10 cellular contexts compared by ENCODE assay signal in the genomic region with DNA sequence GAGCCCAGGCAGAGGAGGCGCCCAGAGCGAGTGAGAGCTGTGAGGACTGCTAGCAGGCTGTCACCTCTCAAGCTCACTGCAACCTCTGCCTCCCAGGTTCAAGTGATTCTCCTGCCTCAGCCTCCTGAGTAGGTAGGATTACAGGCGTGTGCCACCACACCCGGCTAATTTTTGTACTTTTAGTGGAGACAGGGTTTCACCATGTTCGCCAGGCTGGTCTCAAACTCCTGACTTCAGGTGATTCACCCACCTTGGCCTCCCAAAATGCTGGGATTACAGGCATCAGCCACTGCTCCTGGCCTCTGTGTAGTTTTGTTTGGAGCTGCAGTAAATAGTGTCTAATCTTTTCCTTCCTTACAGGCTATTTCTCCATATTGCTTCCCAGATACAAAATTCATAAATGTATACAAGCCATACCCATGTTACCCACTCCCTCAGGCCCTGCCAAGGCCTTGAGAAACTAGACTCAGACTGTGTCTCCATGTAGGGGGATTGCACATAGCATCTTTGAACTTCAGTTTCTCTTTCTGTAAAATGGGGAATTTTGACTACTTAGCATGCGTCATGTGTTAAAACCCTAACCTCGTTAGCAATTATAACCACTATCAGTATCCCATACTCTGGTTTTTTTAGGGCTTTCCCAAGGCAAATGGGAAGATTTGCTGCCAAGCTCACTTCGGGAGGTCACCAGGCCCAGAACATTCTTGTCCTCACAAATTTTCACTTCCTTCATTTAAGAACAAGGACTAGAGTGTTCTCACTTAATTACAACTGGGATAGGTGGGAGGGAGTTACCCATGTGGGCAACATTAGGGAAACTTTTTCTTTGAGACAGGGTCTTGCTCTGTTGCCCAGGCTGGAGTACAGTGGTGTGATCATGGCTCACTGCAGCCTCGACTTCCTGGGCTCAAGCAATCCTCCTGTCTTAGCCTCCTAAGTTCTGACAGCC.
DNase-seq lines count a peak whose midpoint lies in the region; ATAC-seq and TF ChIP-seq lines count a peak whose summit lies in the region.
"Had no signal": no experiment of that assay in that cellular context is flagged by ENCODE, and none has a peak within 500 bp of the region (broad histone marks: within the 10 kb centered on the region; RNA-seq: fewer than 3 reads in every experiment).

No MANE protein-coding gene starts in this region.

- H3K27ac Mint-ChIP-seq in activated CD4-positive, alpha-beta memory T cell treated with anti-CD3 and anti-CD28 coated beads, Interleukin-2, amount 10 ng/mL, durations not matched to agents 7 days and 5 days: peak overlapping the region; percentile 83
- H3K27ac Mint-ChIP-seq in nephron: peak overlapping the region in 2 of 3 experiments; percentile 44 to 69

- TF ChIP-seq CTCF in GM10248 (IDR thresholded peaks at IDR 0.05; ENCODE audit: control extremely low read depth, extremely low read depth, low read depth, missing control alignments) (no peak), nephron (IDR thresholded peaks at IDR 0.05; ENCODE audit: unreplicated experiment in 3 of 3) (no peak)

- peak; percentile 59 for DNase-seq in GM10248 (ENCODE audit: extremely low spot score)
- no peak for DNase-seq in activated CD4-positive, alpha-beta memory T cell treated with anti-CD3 and anti-CD28 coated beads, Interleukin-2, amount 10 ng/mL, durations not matched to agents 7 days and 5 days
- no peak for DNase-seq in NCI-H1694 (lab: John Stamatoyannopoulos, UW)
- no peak for DNase-seq in left ventricle myocardium superior
- no peak for DNase-seq in anterior cingulate cortex (lab: John Stamatoyannopoulos, UW)
- DNase-seq: mammary epithelial cell, SHP77 had no signal

- no peaks in the 10 kb centered on the region for H3K27me3 Mint-ChIP-seq in activated CD4-positive, alpha-beta memory T cell treated with anti-CD3 and anti-CD28 coated beads, Interleukin-2, amount 10 ng/mL, durations not matched to agents 7 days and 5 days
- peaks cover 3% of the 10 kb centered on the region for H3K27me3 Mint-ChIP-seq in nephron (ENCODE audit: low read depth)

- peaks cover 4% of the 10 kb centered on the region for H3K9me3 Mint-ChIP-seq in activated CD4-positive, alpha-beta memory T cell treated with anti-CD3 and anti-CD28 coated beads, Interleukin-2, amount 10 ng/mL, durations not matched to agents 7 days and 5 days
- H3K9me3 Mint-ChIP-seq in nephron: no peaks in the 10 kb centered on the region

- intact Hi-C loops in left ventricle myocardium superior (cut with micrococcal nuclease): no loop called here

- H3K36me3 Mint-ChIP-seq in activated CD4-positive, alpha-beta memory T cell treated with anti-CD3 and anti-CD28 coated beads, Interleukin-2, amount 10 ng/mL, durations not matched to agents 7 days and 5 days (ENCODE audit: low read depth): peaks cover 40% of the 10 kb centered on the region
- H3K36me3 Mint-ChIP-seq in nephron (ENCODE audit: low read depth): no peaks in the 10 kb centered on the region

- POLR2A ChIA-PET in GM10248 (lab: Yijun Ruan, JAX): no interaction called here
- POLR2A ChIA-PET in activated CD4-positive, alpha-beta memory T cell treated with anti-CD3 and anti-CD28 coated beads, Interleukin-2, amount 10 ng/mL, durations not matched to agents 7 days and 5 days (lab: Charles Lee): no interaction called here

- CTCF ChIA-PET in GM10248 (lab: Yijun Ruan, JAX): interaction anchor here (1.3 to 20.8 kb wide), 3 partner anchors 19 to 86 kb away, joined by 3 to 252 read pairs (median 6); no protein-coding TSS in a partner anchor
- CTCF ChIA-PET in activated CD4-positive, alpha-beta memory T cell treated with anti-CD3 and anti-CD28 coated beads, Interleukin-2, amount 10 ng/mL, durations not matched to agents 7 days and 5 days (lab: Charles Lee): interaction anchor here (0.6 to 2.1 kb wide), 4 partner anchors 11 to 271 kb away, joined by 3 to 8 read pairs (median 4); no protein-coding TSS in a partner anchor

- H3K4me1 Mint-ChIP-seq in activated CD4-positive, alpha-beta memory T cell treated with anti-CD3 and anti-CD28 coated beads, Interleukin-2, amount 10 ng/mL, durations not matched to agents 7 days and 5 days: peaks cover 74% of the 10 kb centered on the region
- peaks cover 17% of the 10 kb centered on the region for H3K4me1 Mint-ChIP-seq in nephron

- ATAC-seq in GM21447 (IDR thresholded peaks at IDR 0.05; ENCODE audit: unreplicated experiment) (peak; percentile 59), HG03039 (IDR thresholded peaks at IDR 0.05; ENCODE audit: unreplicated experiment) (no peak), left ventricle myocardium superior (no peak)

- H3K4me3 Mint-ChIP-seq in activated CD4-positive, alpha-beta memory T cell treated with anti-CD3 and anti-CD28 coated beads, Interleukin-2, amount 10 ng/mL, durations not matched to agents 7 days and 5 days: no peak overlapping the region
- H3K4me3 Mint-ChIP-seq in nephron: no peak overlapping the region
